21 cellular contexts compared by ENCODE assay signal in genomic region chr19:1999856-2000515, GRCh38. TPM values are rescaled to one million over a fixed set of nuclear protein-coding genes. Genes with fewer than 3 reads are reported as not detected.
DNase-seq lines count a peak whose midpoint lies in the region; ATAC-seq, FAIRE-seq and TF ChIP-seq lines count a peak whose summit lies in the region.
"Had no signal": no experiment of that assay in that cellular context is flagged by ENCODE, and none has a peak within 500 bp of the region (broad histone marks: within the 10 kb centered on the region; RNA-seq: fewer than 3 reads in every experiment).

No MANE protein-coding gene starts in this region.

- no peak overlapping the region for H3K9ac ChIP-seq in HepG2 (ENCODE audit: insufficient read depth, low read depth, low read length)

- TF ChIP-seq CTCF in HepG2 (CRISPR knock-in tag; IDR thresholded peaks at IDR 0.05), result no peak
- TF ChIP-seq CTCF in upper lobe of right lung (IDR thresholded peaks at IDR 0.05), result no peak
- TF ChIP-seq CTCF in nephron progenitor cell (IDR thresholded peaks at IDR 0.05), result no peak

- H3K9me3 ChIP-seq in HepG2 (ENCODE audit: low read length) (no peaks in the 10 kb centered on the region), upper lobe of right lung (no peaks in the 10 kb centered on the region)

- no peak overlapping the region for H3K4me3 ChIP-seq in HepG2 (replicated peaks in 1 of 3; ENCODE audit: insufficient read depth in 1 of 3, low read depth in 2 of 3, low read length in 3 of 3)
- H3K4me3 ChIP-seq in upper lobe of right lung, result no peak overlapping the region
- H3K4me3 ChIP-seq: SJSA1 had no signal

- WGBS in HepG2 (ENCODE audit: low lambda C conversion rate), result 98% methylated on average over 17 of the region's 26 CpGs

- no peak for FAIRE-seq in HepG2 (lab: Jason Lieb, UNC)
- FAIRE-seq: GM19239, H54, RCC 7860 had no signal

- BruUV-seq in HepG2 (replicated peaks; lab: Mats Ljungman, UMichigan), result no TSS peak

- H3K27me3 ChIP-seq in HepG2 (ENCODE audit: control insufficient read depth in 1 of 2, insufficient read depth in 2 of 2, low read length in 2 of 2), result no peaks in the 10 kb centered on the region
- H3K27me3 ChIP-seq in upper lobe of right lung, result no peaks in the 10 kb centered on the region
- H3K27me3 ChIP-seq: SJSA1 had no signal

- H2AFZ ChIP-seq in HepG2 (ENCODE audit: low read length), result no peak overlapping the region

- H3K4me1 Mint-ChIP-seq in activated CD4-positive, alpha-beta T cell treated with anti-CD3 and anti-CD28 coated beads, Interleukin-2, amount 10 ng/mL, durations not matched to agents 7 days and 5 days, result no peaks in the 10 kb centered on the region
- no peaks in the 10 kb centered on the region for H3K4me1 Mint-ChIP-seq in activated CD4-positive, alpha-beta T cell treated with anti-CD3 and anti-CD28 coated beads, Interleukin-2, amount 10 ng/mL, durations not matched to agents 24 days and 14 days
- H3K4me1 Mint-ChIP-seq in activated T-helper 17 cell treated with anti-CD3 and anti-CD28 coated beads, Interleukin-2, amount 50 U/mL, for 72 hours, result peaks cover 12% of the 10 kb centered on the region
- no peaks in the 10 kb centered on the region for H3K4me1 Mint-ChIP-seq in nephron progenitor cell

- H3K79me2 ChIP-seq in HepG2 (ENCODE audit: insufficient read depth, low read length), result no peaks in the 10 kb centered on the region

- no peak for TF ChIP-seq POLR2A in HepG2 (IDR thresholded peaks at IDR 0.05; ENCODE audit: insufficient read depth in 1 of 2, low read depth in 2 of 2, low read length in 2 of 2)

- TF ChIP-seq RAD21 in HepG2 (CRISPR knock-in tag; IDR thresholded peaks at IDR 0.05), result no peak

- H3K4me2 ChIP-seq in HepG2 (ENCODE audit: low read depth, low read length), result no peak overlapping the region

- no peak overlapping the region for H3K27ac ChIP-seq in HepG2 (ENCODE audit: extremely low read length, insufficient read depth, low read length)
- H3K27ac ChIP-seq in upper lobe of right lung, result no peak overlapping the region
- H3K27ac ChIP-seq: 22Rv1, SJSA1 had no signal

- peak overlapping the region; percentile 31 for H3K27ac Mint-ChIP-seq in activated CD4-positive, alpha-beta T cell treated with anti-CD3 and anti-CD28 coated beads, Interleukin-2, amount 10 ng/mL, durations not matched to agents 7 days and 5 days
- H3K27ac Mint-ChIP-seq in activated CD4-positive, alpha-beta T cell treated with anti-CD3 and anti-CD28 coated beads, Interleukin-2, amount 10 ng/mL, durations not matched to agents 24 days and 14 days, result no peak overlapping the region
- no peak overlapping the region for H3K27ac Mint-ChIP-seq in activated T-helper 17 cell treated with anti-CD3 and anti-CD28 coated beads, Interleukin-2, amount 50 U/mL, for 72 hours
- H3K27ac Mint-ChIP-seq in nephron progenitor cell, result no peak overlapping the region
- H3K27ac Mint-ChIP-seq: CD8-positive, alpha-beta T cell; HFFc6 had no signal

- no peak for TF ChIP-seq EP300 in HepG2 (IDR thresholded peaks at IDR 0.05; ENCODE audit: low read depth in 2 of 2, low read length in 2 of 2)
- no peak for TF ChIP-seq EP300 in HepG2 (CRISPR knock-in tag; IDR thresholded peaks at IDR 0.05; ENCODE audit: borderline replicate concordance)

- H3K36me3 ChIP-seq in HepG2 (replicated peaks in 1 of 2; ENCODE audit: control insufficient read depth in 1 of 2, insufficient read depth in 2 of 2, low read length in 2 of 2) (no peaks in the 10 kb centered on the region; a peak in 1 of 5 replicates), upper lobe of right lung (peaks cover 30% of the 10 kb centered on the region)

- in situ Hi-C loops in HepG2 (cut with HindIII; ENCODE audit: extremely low pct_ligation_motif_present, low pct_unique_long_range_greater_than_20kb), result no loop called here

- peak; percentile 28 for ATAC-seq in activated T-helper 17 cell treated with anti-CD3 and anti-CD28 coated beads, Interleukin-2, amount 50 U/mL, for 72 hours (replicated peaks)
- no peak for ATAC-seq in HepG2
- ATAC-seq in upper lobe of right lung, result peak; percentile 13
- no peak for ATAC-seq in GM19397 (IDR thresholded peaks at IDR 0.05; ENCODE audit: unreplicated experiment)
- ATAC-seq: CD8-positive, alpha-beta T cell had no signal

- CTCF ChIA-PET in activated CD4-positive, alpha-beta T cell treated with anti-CD3 and anti-CD28 coated beads, Interleukin-2, amount 10 ng/mL, durations not matched to agents 7 days and 5 days (lab: Charles Lee), result no interaction called here
- CTCF ChIA-PET in HepG2 (lab: Yijun Ruan, JAX; ENCODE audit: low intra/inter-chr PET ratio, low total read pairs), result no interaction called here

- no peaks in the 10 kb centered on the region for H4K20me1 ChIP-seq in HepG2 (ENCODE audit: insufficient read depth, low read length)

- no peak for DNase-seq in activated CD4-positive, alpha-beta T cell treated with anti-CD3 and anti-CD28 coated beads, Interleukin-2, amount 10 ng/mL, durations not matched to agents 7 days and 5 days
- DNase-seq in activated CD4-positive, alpha-beta T cell treated with anti-CD3 and anti-CD28 coated beads, Interleukin-2, amount 10 ng/mL, durations not matched to agents 24 days and 14 days, result no peak
- DNase-seq in HepG2 (ENCODE audit: low spot score), result no peak
- DNase-seq in upper lobe of right lung, result no peak
- no peak for DNase-seq in nephron progenitor cell
- DNase-seq in Ammon's horn (ENCODE audit: low spot score), result no peak
- DNase-seq: CD8-positive, alpha-beta T cell; GDM1; HFFc6; NCI-H1105 treated with DMSO at 0.1 percent for 48 hours; NCI-H2029 treated with DMSO at 0.1 percent for 48 hours; NCI-H2171 treated with DMSO at 0.1 percent for 48 hours; NCI-H526; OCI-M1 had no signal

- intact Hi-C loops in activated CD4-positive, alpha-beta T cell treated with anti-CD3 and anti-CD28 coated beads, Interleukin-2, amount 10 ng/mL, durations not matched to agents 24 days and 14 days (cut with micrococcal nuclease), result no loop called here
- intact Hi-C loops in HepG2 (cut with micrococcal nuclease; ENCODE audit: unreplicated experiment), result no loop called here
- intact Hi-C loops in upper lobe of right lung (cut with DNase I), result no loop called here

- H3K27me3 Mint-ChIP-seq in activated CD4-positive, alpha-beta T cell treated with anti-CD3 and anti-CD28 coated beads, Interleukin-2, amount 10 ng/mL, durations not matched to agents 7 days and 5 days, result no peaks in the 10 kb centered on the region
- no peaks in the 10 kb centered on the region for H3K27me3 Mint-ChIP-seq in activated CD4-positive, alpha-beta T cell treated with anti-CD3 and anti-CD28 coated beads, Interleukin-2, amount 10 ng/mL, durations not matched to agents 24 days and 14 days
- H3K27me3 Mint-ChIP-seq in activated T-helper 17 cell treated with anti-CD3 and anti-CD28 coated beads, Interleukin-2, amount 50 U/mL, for 72 hours, result no peaks in the 10 kb centered on the region
- H3K27me3 Mint-ChIP-seq in nephron progenitor cell (ENCODE audit: low read depth, poor library complexity), result no peaks in the 10 kb centered on the region

- POLR2A ChIA-PET in activated CD4-positive, alpha-beta T cell treated with anti-CD3 and anti-CD28 coated beads, Interleukin-2, amount 10 ng/mL, durations not matched to agents 7 days and 5 days (lab: Charles Lee), result no interaction called here
- POLR2A ChIA-PET in HepG2 (lab: Yijun Ruan, JAX), result no interaction called here

- H3K9me3 Mint-ChIP-seq in activated CD4-positive, alpha-beta T cell treated with anti-CD3 and anti-CD28 coated beads, Interleukin-2, amount 10 ng/mL, durations not matched to agents 7 days and 5 days, result no peaks in the 10 kb centered on the region
- H3K9me3 Mint-ChIP-seq in activated CD4-positive, alpha-beta T cell treated with anti-CD3 and anti-CD28 coated beads, Interleukin-2, amount 10 ng/mL, durations not matched to agents 24 days and 14 days, result no peaks in the 10 kb centered on the region
- H3K9me3 Mint-ChIP-seq in activated T-helper 17 cell treated with anti-CD3 and anti-CD28 coated beads, Interleukin-2, amount 50 U/mL, for 72 hours, result no peaks in the 10 kb centered on the region
- H3K9me3 Mint-ChIP-seq in nephron progenitor cell, result peaks cover 18% of the 10 kb centered on the region
- H3K9me3 Mint-ChIP-seq: CD8-positive, alpha-beta T cell; HFFc6 had no signal

- H3K36me3 Mint-ChIP-seq in activated CD4-positive, alpha-beta T cell treated with anti-CD3 and anti-CD28 coated beads, Interleukin-2, amount 10 ng/mL, durations not matched to agents 7 days and 5 days (ENCODE audit: low read depth), result peaks cover 15% of the 10 kb centered on the region
- peaks cover 21% of the 10 kb centered on the region for H3K36me3 Mint-ChIP-seq in activated CD4-positive, alpha-beta T cell treated with anti-CD3 and anti-CD28 coated beads, Interleukin-2, amount 10 ng/mL, durations not matched to agents 24 days and 14 days (ENCODE audit: low read depth)
- H3K36me3 Mint-ChIP-seq in activated T-helper 17 cell treated with anti-CD3 and anti-CD28 coated beads, Interleukin-2, amount 50 U/mL, for 72 hours (ENCODE audit: low read depth), result peaks cover 16% of the 10 kb centered on the region
- H3K36me3 Mint-ChIP-seq in nephron progenitor cell (ENCODE audit: low read depth), result peaks cover 75% of the 10 kb centered on the region

- no peak overlapping the region for H3K4me3 Mint-ChIP-seq in activated CD4-positive, alpha-beta T cell treated with anti-CD3 and anti-CD28 coated beads, Interleukin-2, amount 10 ng/mL, durations not matched to agents 7 days and 5 days
- H3K4me3 Mint-ChIP-seq in activated CD4-positive, alpha-beta T cell treated with anti-CD3 and anti-CD28 coated beads, Interleukin-2, amount 10 ng/mL, durations not matched to agents 24 days and 14 days, result no peak overlapping the region
- no peak overlapping the region for H3K4me3 Mint-ChIP-seq in activated T-helper 17 cell treated with anti-CD3 and anti-CD28 coated beads, Interleukin-2, amount 50 U/mL, for 72 hours
- no peak overlapping the region for H3K4me3 Mint-ChIP-seq in nephron progenitor cell
- H3K4me3 Mint-ChIP-seq: CD8-positive, alpha-beta T cell; HFFc6 had no signal

- no peaks in the 10 kb centered on the region for H3K4me1 ChIP-seq in HepG2 (ENCODE audit: insufficient read depth, low read length)
- H3K4me1 ChIP-seq in upper lobe of right lung, result no peaks in the 10 kb centered on the region
- H3K4me1 ChIP-seq: SJSA1 had no signal

RNA-seq across cellular contexts. Expression of gene BTBD2, which starts 15.5 kb away (rescaled TPM):
- total RNA-seq in activated CD4-positive, alpha-beta T cell treated with anti-CD3 and anti-CD28 coated beads, Interleukin-2, amount 10 ng/mL, durations not matched to agents 7 days and 5 days, result 10 to 100 TPM; 61.3 to 66.3 TPM
- total RNA-seq in activated CD4-positive, alpha-beta T cell treated with anti-CD3 and anti-CD28 coated beads, Interleukin-2, amount 10 ng/mL, durations not matched to agents 24 days and 14 days, result 25.8 and 30.2 TPM in 2 replicates
- total RNA-seq in activated T-helper 17 cell treated with anti-CD3 and anti-CD28 coated beads, Interleukin-2, amount 50 U/mL, for 72 hours, result 10 to 100 TPM; 44.2 to 56.0 TPM
- total RNA-seq in HepG2 (2016; rRNA removed; fragmentation: Illumina TruSeq; extraction: Trizol) (28.1 and 30.9 TPM in 2 replicates), upper lobe of right lung (56.5 TPM)
- total RNA-seq in HepG2 (2016; cell fraction: cytosol; rRNA removed; fragmentation: Illumina TruSeq; extraction: Trizol; ENCODE audit: low read depth), result 33.3 and 38.0 TPM in 2 replicates
- 26.7 and 27.1 TPM in 2 replicates for total RNA-seq in HepG2 (2016; cell fraction: insoluble cytoplasmic fraction; rRNA removed; fragmentation: Illumina TruSeq; extraction: Trizol)
- 73.7 and 74.9 TPM in 2 replicates for total RNA-seq in HepG2 (2016; cell fraction: membrane; rRNA removed; fragmentation: Illumina TruSeq; extraction: Trizol)
- 18.7 and 18.8 TPM in 2 replicates for total RNA-seq in HepG2 (2016; cell fraction: nucleus; rRNA removed; fragmentation: Illumina TruSeq; extraction: Trizol)
- polyA plus RNA-seq in HepG2 (2011; rRNA removed), result 45.3 and 45.6 TPM in 2 replicates
- polyA plus RNA-seq in HepG2 (2011; cell fraction: cytosol; rRNA removed), result 23.9 and 43.2 TPM in 2 replicates
- 43.1 and 48.6 TPM in 2 replicates for polyA plus RNA-seq in HepG2 (2011; cell fraction: nucleus; rRNA removed)
- polyA plus RNA-seq in HepG2 (2012), result 46.5 and 49.0 TPM in 2 replicates
- 74.0 and 79.4 TPM in 2 replicates for polyA plus RNA-seq in HepG2 (2016; cell fraction: cytosol; fragmentation: Illumina TruSeq; extraction: Trizol; ENCODE audit: low read depth)
- polyA plus RNA-seq in HepG2 (2016; cell fraction: insoluble cytoplasmic fraction; fragmentation: Illumina TruSeq; extraction: Trizol; ENCODE audit: low read depth), result 39.4 and 51.6 TPM in 2 replicates
- polyA plus RNA-seq in HepG2 (2016; cell fraction: membrane; fragmentation: Illumina TruSeq; extraction: Trizol; ENCODE audit: low read depth), result 106 and 123 TPM in 2 replicates
- polyA plus RNA-seq in HepG2 (2016; cell fraction: nucleus; fragmentation: Illumina TruSeq; extraction: Trizol; ENCODE audit: insufficient read depth, low read depth), result 43.6 and 45.5 TPM in 2 replicates
- 32.8 and 55.6 TPM in 2 replicates for polyA minus RNA-seq in HepG2 (2011; rRNA and poly(A)+ RNA removed; ENCODE audit: low replicate concordance)
- 39.1 and 43.2 TPM in 2 replicates for polyA minus RNA-seq in HepG2 (2011; cell fraction: cytosol; rRNA and poly(A)+ RNA removed)
- 10.3 and 12.1 TPM in 2 replicates for polyA minus RNA-seq in HepG2 (2011; cell fraction: nucleus; rRNA and poly(A)+ RNA removed)

RNA-seq across cellular contexts. Expression of gene MKNK2, which starts 51.1 kb away (rescaled TPM):
- 100 to 1,000 TPM; 198 to 228 TPM for total RNA-seq in activated CD4-positive, alpha-beta T cell treated with anti-CD3 and anti-CD28 coated beads, Interleukin-2, amount 10 ng/mL, durations not matched to agents 7 days and 5 days
- total RNA-seq in activated CD4-positive, alpha-beta T cell treated with anti-CD3 and anti-CD28 coated beads, Interleukin-2, amount 10 ng/mL, durations not matched to agents 24 days and 14 days, result 159 and 169 TPM in 2 replicates
- 100 to 1,000 TPM; 280 to 525 TPM for total RNA-seq in activated T-helper 17 cell treated with anti-CD3 and anti-CD28 coated beads, Interleukin-2, amount 50 U/mL, for 72 hours
- total RNA-seq in HepG2 (2016; rRNA removed; fragmentation: Illumina TruSeq; extraction: Trizol), result 35.5 and 44.9 TPM in 2 replicates
- 52.3 and 57.0 TPM in 2 replicates for total RNA-seq in HepG2 (2016; cell fraction: cytosol; rRNA removed; fragmentation: Illumina TruSeq; extraction: Trizol; ENCODE audit: low read depth)
- total RNA-seq in HepG2 (2016; cell fraction: insoluble cytoplasmic fraction; rRNA removed; fragmentation: Illumina TruSeq; extraction: Trizol), result 30.7 and 45.2 TPM in 2 replicates
- 90.7 and 98.8 TPM in 2 replicates for total RNA-seq in HepG2 (2016; cell fraction: membrane; rRNA removed; fragmentation: Illumina TruSeq; extraction: Trizol)
- 29.7 and 31.4 TPM in 2 replicates for total RNA-seq in HepG2 (2016; cell fraction: nucleus; rRNA removed; fragmentation: Illumina TruSeq; extraction: Trizol)
- polyA plus RNA-seq in HepG2 (2011; rRNA removed), result 112 and 129 TPM in 2 replicates
- polyA plus RNA-seq in HepG2 (2011; cell fraction: cytosol; rRNA removed), result 75.6 and 125 TPM in 2 replicates
- 253 and 307 TPM in 2 replicates for polyA plus RNA-seq in HepG2 (2011; cell fraction: nucleus; rRNA removed)
- 68.1 and 73.6 TPM in 2 replicates for polyA plus RNA-seq in HepG2 (2012)
- polyA plus RNA-seq in HepG2 (2016; cell fraction: cytosol; fragmentation: Illumina TruSeq; extraction: Trizol; ENCODE audit: low read depth), result 65.6 and 66.5 TPM in 2 replicates
- polyA plus RNA-seq in HepG2 (2016; cell fraction: insoluble cytoplasmic fraction; fragmentation: Illumina TruSeq; extraction: Trizol; ENCODE audit: low read depth), result 34.0 and 45.2 TPM in 2 replicates
- polyA plus RNA-seq in HepG2 (2016; cell fraction: membrane; fragmentation: Illumina TruSeq; extraction: Trizol; ENCODE audit: low read depth), result 77.4 and 85.7 TPM in 2 replicates
- polyA plus RNA-seq in HepG2 (2016; cell fraction: nucleus; fragmentation: Illumina TruSeq; extraction: Trizol; ENCODE audit: insufficient read depth, low read depth), result 73.2 and 74.3 TPM in 2 replicates
- polyA minus RNA-seq in HepG2 (2011; rRNA and poly(A)+ RNA removed; ENCODE audit: low replicate concordance), result 79.7 and 204 TPM in 2 replicates
- 99.9 and 101 TPM in 2 replicates for polyA minus RNA-seq in HepG2 (2011; cell fraction: cytosol; rRNA and poly(A)+ RNA removed)
- polyA minus RNA-seq in HepG2 (2011; cell fraction: nucleus; rRNA and poly(A)+ RNA removed), result 40.2 and 51.7 TPM in 2 replicates
- 314 TPM for total RNA-seq in upper lobe of right lung

RNA-seq across cellular contexts. Expression of gene CSNK1G2, which starts 59.0 kb away (rescaled TPM):
- 100 to 1,000 TPM; 112 to 119 TPM for total RNA-seq in activated CD4-positive, alpha-beta T cell treated with anti-CD3 and anti-CD28 coated beads, Interleukin-2, amount 10 ng/mL, durations not matched to agents 7 days and 5 days
- total RNA-seq in activated CD4-positive, alpha-beta T cell treated with anti-CD3 and anti-CD28 coated beads, Interleukin-2, amount 10 ng/mL, durations not matched to agents 24 days and 14 days, result 91.7 and 92.8 TPM in 2 replicates
- 10 to 100 TPM; 50.2 to 50.7 TPM for total RNA-seq in activated T-helper 17 cell treated with anti-CD3 and anti-CD28 coated beads, Interleukin-2, amount 50 U/mL, for 72 hours
- total RNA-seq in HepG2 (2016; rRNA removed; fragmentation: Illumina TruSeq; extraction: Trizol) (29.7 and 53.8 TPM in 2 replicates), upper lobe of right lung (60.6 TPM)
- total RNA-seq in HepG2 (2016; cell fraction: cytosol; rRNA removed; fragmentation: Illumina TruSeq; extraction: Trizol; ENCODE audit: low read depth), result 40.6 and 41.0 TPM in 2 replicates
- total RNA-seq in HepG2 (2016; cell fraction: insoluble cytoplasmic fraction; rRNA removed; fragmentation: Illumina TruSeq; extraction: Trizol), result 26.8 and 56.3 TPM in 2 replicates
- 85.2 and 87.4 TPM in 2 replicates for total RNA-seq in HepG2 (2016; cell fraction: membrane; rRNA removed; fragmentation: Illumina TruSeq; extraction: Trizol)
- total RNA-seq in HepG2 (2016; cell fraction: nucleus; rRNA removed; fragmentation: Illumina TruSeq; extraction: Trizol), result 39.2 and 46.8 TPM in 2 replicates
- 72.5 and 88.4 TPM in 2 replicates for polyA plus RNA-seq in HepG2 (2011; rRNA removed)
- 33.8 and 56.1 TPM in 2 replicates for polyA plus RNA-seq in HepG2 (2011; cell fraction: cytosol; rRNA removed)
- polyA plus RNA-seq in HepG2 (2011; cell fraction: nucleus; rRNA removed), result 380 and 522 TPM in 2 replicates
- 38.6 and 40.4 TPM in 2 replicates for polyA plus RNA-seq in HepG2 (2012)
- polyA plus RNA-seq in HepG2 (2016; cell fraction: cytosol; fragmentation: Illumina TruSeq; extraction: Trizol; ENCODE audit: low read depth), result 39.6 and 47.2 TPM in 2 replicates
- 36.1 and 45.7 TPM in 2 replicates for polyA plus RNA-seq in HepG2 (2016; cell fraction: insoluble cytoplasmic fraction; fragmentation: Illumina TruSeq; extraction: Trizol; ENCODE audit: low read depth)
- 79.1 and 81.2 TPM in 2 replicates for polyA plus RNA-seq in HepG2 (2016; cell fraction: membrane; fragmentation: Illumina TruSeq; extraction: Trizol; ENCODE audit: low read depth)
- 157 TPM in 2 replicates for polyA plus RNA-seq in HepG2 (2016; cell fraction: nucleus; fragmentation: Illumina TruSeq; extraction: Trizol; ENCODE audit: insufficient read depth, low read depth)
- polyA minus RNA-seq in HepG2 (2011; rRNA and poly(A)+ RNA removed; ENCODE audit: low replicate concordance), result 51.2 and 83.6 TPM in 2 replicates
- 23.6 and 25.2 TPM in 2 replicates for polyA minus RNA-seq in HepG2 (2011; cell fraction: cytosol; rRNA and poly(A)+ RNA removed)
- polyA minus RNA-seq in HepG2 (2011; cell fraction: nucleus; rRNA and poly(A)+ RNA removed), result 18.2 and 21.2 TPM in 2 replicates

Comparison
In these comparisons a context has a peak if more than half of its experiments do, and no peak if none do; other contexts are left out.
1. ATAC-seq: peak in activated T-helper 17 cell treated with anti-CD3 and anti-CD28 coated beads, Interleukin-2, amount 50 U/mL, for 72 hours (single experiment) and upper lobe of right lung (single experiment); none in HepG2 (single experiment) and GM19397 (single experiment).